In genomic region chr4:2269618-2270163, GRCh38 we compare ENCODE assay signal across 1 cellular context.
TF ChIP-seq lines count a peak whose summit lies in the region.

No MANE protein-coding gene starts in this region.

TF ChIP-seq in HepG2, 621 proteins besides CTCF, POLR2A, EP300 and RAD21:
- no peak for TF ChIP-seq ZNF205 (CRISPR knock-in tag; IDR thresholded peaks at IDR 0.05)
- TF ChIP-seq GZF1 (CRISPR knock-in tag; IDR thresholded peaks at IDR 0.05), result no peak
- TF ChIP-seq JUNB (CRISPR knock-in tag; IDR thresholded peaks at IDR 0.05; ENCODE audit: borderline replicate concordance), result no peak
- TF ChIP-seq MAFG (CRISPR knock-in tag; IDR thresholded peaks at IDR 0.05), result no peak
